Comparison of ENCODE assay signal across 18 cellular contexts in genomic region chr5:133863857-133864585, GRCh38.
DNase-seq lines count a peak whose midpoint lies in the region; ATAC-seq and TF ChIP-seq lines count a peak whose summit lies in the region.
"Had no signal": no experiment of that assay in that cellular context is flagged by ENCODE, and none has a peak within 500 bp of the region (broad histone marks: within the 10 kb centered on the region; RNA-seq: fewer than 3 reads in every experiment).

No MANE protein-coding gene starts in this region.

- H3K4me1 Mint-ChIP-seq in GM23338 = no peaks in the 10 kb centered on the region
- peaks cover 16% of the 10 kb centered on the region for H3K4me1 Mint-ChIP-seq in stimulated activated effector memory CD8-positive, alpha-beta T cell treated with anti-CD3 and anti-CD28 coated beads, Interleukin-12 subunit alpha, Interleukin-12 subunit beta, amount 100 ng/mL, for 72 hours
- peaks cover 9% of the 10 kb centered on the region for H3K4me1 Mint-ChIP-seq in CD8-positive, alpha-beta T cell (ENCODE audit: low read depth)
- peaks cover 6% of the 10 kb centered on the region for H3K4me1 Mint-ChIP-seq in activated T-cell treated with anti-CD3 and anti-CD28 coated beads, Interleukin-2, amount 50 U/mL, for 4 hours (ENCODE audit: low read depth)

- no peak overlapping the region for H3K27ac Mint-ChIP-seq in GM23338
- no peak overlapping the region for H3K27ac Mint-ChIP-seq in stimulated activated effector memory CD8-positive, alpha-beta T cell treated with anti-CD3 and anti-CD28 coated beads, Interleukin-12 subunit alpha, Interleukin-12 subunit beta, amount 100 ng/mL, for 72 hours
- no peak overlapping the region for H3K27ac Mint-ChIP-seq in CD8-positive, alpha-beta T cell

- H3K4me3 ChIP-seq in GM23338 (no peak overlapping the region), smooth muscle cell (no peak overlapping the region)
- no peak overlapping the region for H3K4me3 ChIP-seq in CD8-positive, alpha-beta T cell (ENCODE audit: low read depth, low read length)

- intact Hi-C loops in CD8-positive, alpha-beta T cell (cut with DNase I, micrococcal nuclease) = no loop called here

- H3K27ac ChIP-seq in GM23338 (ENCODE audit: low read depth) (no peak overlapping the region), smooth muscle cell (ENCODE audit: low read depth) (no peak overlapping the region)
- no peak overlapping the region for H3K27ac ChIP-seq in CD8-positive, alpha-beta T cell (ENCODE audit: low read depth, low read length)
- H3K27ac ChIP-seq: HL-60 had no signal

- TF ChIP-seq POLR2A in erythroblast (IDR thresholded peaks at IDR 0.05; ENCODE audit: low read length) = no peak

- POLR2A ChIA-PET in CD8-positive, alpha-beta T cell (lab: Charles Lee) = no interaction called here

- H3K9me2 ChIP-seq in GM23338 (ENCODE audit: insufficient read depth) = no peaks in the 10 kb centered on the region

- DNase-seq in GM23338 (ENCODE audit: low spot score) = peak; percentile 19
- DNase-seq in RPMI8226 = peak; percentile 39
- peak; percentile 32 to 56 for DNase-seq in erythroblast (lab: John Stamatoyannopoulos, UW)
- no peak for DNase-seq in stimulated activated effector memory CD8-positive, alpha-beta T cell treated with anti-CD3 and anti-CD28 coated beads, Interleukin-12 subunit alpha, Interleukin-12 subunit beta, amount 100 ng/mL, for 72 hours (ENCODE audit: low spot score in 2 of 2)
- no peak for DNase-seq in CD8-positive, alpha-beta T cell
- DNase-seq in smooth muscle cell (lab: John Stamatoyannopoulos, UW; ENCODE audit: unreplicated experiment) = no peak
- no peak for DNase-seq in activated T-cell treated with anti-CD3 and anti-CD28 coated beads, Interleukin-2, amount 50 U/mL, for 4 hours
- DNase-seq in NCI-H2171 treated with DMSO at 0.1 percent for 48 hours (lab: John Stamatoyannopoulos, UW) = no peak
- DNase-seq: ACHN; AML-193; CD4-positive, CD25-positive, alpha-beta regulatory T cell; DMS79; NCI-H1436 treated with DMSO at 0.1 percent for 48 hours; NCI-H2081 treated with DMSO at 0.1 percent for 48 hours; NCI-H510A treated with DMSO at 0.1 percent for 48 hours; NCI-H82; SHP77 treated with DMSO at 0.1 percent for 48 hours had no signal

- H3K4me3 Mint-ChIP-seq in GM23338 = no peak overlapping the region
- H3K4me3 Mint-ChIP-seq in stimulated activated effector memory CD8-positive, alpha-beta T cell treated with anti-CD3 and anti-CD28 coated beads, Interleukin-12 subunit alpha, Interleukin-12 subunit beta, amount 100 ng/mL, for 72 hours = no peak overlapping the region
- H3K4me3 Mint-ChIP-seq in CD8-positive, alpha-beta T cell = no peak overlapping the region
- no peak overlapping the region for H3K4me3 Mint-ChIP-seq in activated T-cell treated with anti-CD3 and anti-CD28 coated beads, Interleukin-2, amount 50 U/mL, for 4 hours
- H3K4me3 Mint-ChIP-seq: CD4-positive, CD25-positive, alpha-beta regulatory T cell had no signal

- ATAC-seq in GM23338 = peak; percentile 35; the same call in 2 of the 3 replicates
- peak; percentile 31 for ATAC-seq in stimulated activated effector memory CD8-positive, alpha-beta T cell treated with anti-CD3 and anti-CD28 coated beads, Interleukin-12 subunit alpha, Interleukin-12 subunit beta, amount 100 ng/mL, for 72 hours
- ATAC-seq in CD8-positive, alpha-beta T cell = no peak
- no peak for ATAC-seq in activated T-cell treated with anti-CD3 and anti-CD28 coated beads, Interleukin-2, amount 50 U/mL, for 4 hours

- H3K9me3 ChIP-seq in CD8-positive, alpha-beta T cell (ENCODE audit: low read length) = no peaks in the 10 kb centered on the region
- no peaks in the 10 kb centered on the region for H3K9me3 ChIP-seq in smooth muscle cell (replicated peaks; ENCODE audit: low read depth)

- H3F3A ChIP-seq in GM23338 (replicated peaks; ENCODE audit: low read depth) = no peaks in the 10 kb centered on the region
- H3F3A ChIP-seq in smooth muscle cell (ENCODE audit: low read depth) = no peaks in the 10 kb centered on the region

- no peaks in the 10 kb centered on the region for H3K79me2 ChIP-seq in GM23338 (replicated peaks; ENCODE audit: insufficient read depth)
- no peaks in the 10 kb centered on the region for H3K79me2 ChIP-seq in smooth muscle cell (ENCODE audit: low read depth)

- H3K9ac ChIP-seq in smooth muscle cell (ENCODE audit: low read depth) = no peak overlapping the region

- no peaks in the 10 kb centered on the region for H3K27me3 ChIP-seq in GM23338 (ENCODE audit: insufficient read depth)
- H3K27me3 ChIP-seq in CD8-positive, alpha-beta T cell (ENCODE audit: insufficient read depth, low read length) = no peaks in the 10 kb centered on the region
- peaks cover 8% of the 10 kb centered on the region for H3K27me3 ChIP-seq in smooth muscle cell (ENCODE audit: low read depth)

- no peak overlapping the region for H3K4me2 ChIP-seq in GM23338
- H3K4me2 ChIP-seq in smooth muscle cell = no peak overlapping the region

- no peak overlapping the region for H2AFZ ChIP-seq in GM23338
- H2AFZ ChIP-seq in smooth muscle cell (ENCODE audit: low read depth) = no peak overlapping the region

- H3K4me1 ChIP-seq in GM23338 (ENCODE audit: insufficient read depth) (no peaks in the 10 kb centered on the region), smooth muscle cell (ENCODE audit: low read depth) (no peaks in the 10 kb centered on the region)
- peaks cover 6% of the 10 kb centered on the region for H3K4me1 ChIP-seq in CD8-positive, alpha-beta T cell (ENCODE audit: insufficient read depth, low read length)

- H3K36me3 Mint-ChIP-seq in GM23338 (ENCODE audit: low read depth) = peaks cover 10% of the 10 kb centered on the region
- H3K36me3 Mint-ChIP-seq in stimulated activated effector memory CD8-positive, alpha-beta T cell treated with anti-CD3 and anti-CD28 coated beads, Interleukin-12 subunit alpha, Interleukin-12 subunit beta, amount 100 ng/mL, for 72 hours = no peaks in the 10 kb centered on the region
- no peaks in the 10 kb centered on the region for H3K36me3 Mint-ChIP-seq in CD8-positive, alpha-beta T cell
- no peaks in the 10 kb centered on the region for H3K36me3 Mint-ChIP-seq in activated T-cell treated with anti-CD3 and anti-CD28 coated beads, Interleukin-2, amount 50 U/mL, for 4 hours (ENCODE audit: insufficient read depth)
- H3K36me3 Mint-ChIP-seq: CD4-positive, CD25-positive, alpha-beta regulatory T cell had no signal

- H3K36me3 ChIP-seq in GM23338 (ENCODE audit: insufficient read depth) = no peaks in the 10 kb centered on the region
- H3K36me3 ChIP-seq in CD8-positive, alpha-beta T cell (ENCODE audit: insufficient read depth, low read length) = no peaks in the 10 kb centered on the region
- H3K36me3 ChIP-seq in smooth muscle cell (ENCODE audit: low read depth) = no peaks in the 10 kb centered on the region

- TF ChIP-seq CTCF in GM23338 (conservative IDR thresholded peaks at IDR 0.05; ENCODE audit: low read depth in 2 of 2) (peak; percentile 21 to 55; a peak in 3 of 4 replicates), smooth muscle cell (IDR thresholded peaks at IDR 0.05; ENCODE audit: borderline replicate concordance, insufficient read depth, poor library complexity, severe bottlenecking) (no peak)
- TF ChIP-seq CTCF in CD8-positive, alpha-beta T cell (IDR thresholded peaks at IDR 0.05) = no peak

- 75% methylated on average over 11 of the region's 11 CpGs for WGBS in smooth muscle cell (ENCODE audit: low lambda C conversion rate)

- no peaks in the 10 kb centered on the region for H4K20me1 ChIP-seq in GM23338 (replicated peaks; ENCODE audit: insufficient read depth)
- no peaks in the 10 kb centered on the region for H4K20me1 ChIP-seq in smooth muscle cell (ENCODE audit: low read depth)

- peaks cover 5% of the 10 kb centered on the region for H3K27me3 Mint-ChIP-seq in GM23338 (ENCODE audit: insufficient read depth, low read depth, poor library complexity)
- H3K27me3 Mint-ChIP-seq in CD8-positive, alpha-beta T cell (ENCODE audit: low read depth) = peaks cover 2% of the 10 kb centered on the region
- H3K27me3 Mint-ChIP-seq in activated T-cell treated with anti-CD3 and anti-CD28 coated beads, Interleukin-2, amount 50 U/mL, for 4 hours (ENCODE audit: low read depth) = no peaks in the 10 kb centered on the region

- peaks cover 22% of the 10 kb centered on the region for H3K9me3 Mint-ChIP-seq in GM23338
- H3K9me3 Mint-ChIP-seq in stimulated activated effector memory CD8-positive, alpha-beta T cell treated with anti-CD3 and anti-CD28 coated beads, Interleukin-12 subunit alpha, Interleukin-12 subunit beta, amount 100 ng/mL, for 72 hours = no peaks in the 10 kb centered on the region
- H3K9me3 Mint-ChIP-seq in CD8-positive, alpha-beta T cell = no peaks in the 10 kb centered on the region
- no peaks in the 10 kb centered on the region for H3K9me3 Mint-ChIP-seq in activated T-cell treated with anti-CD3 and anti-CD28 coated beads, Interleukin-2, amount 50 U/mL, for 4 hours

- CTCF ChIA-PET in CD8-positive, alpha-beta T cell (lab: Charles Lee) = interaction anchor here (0.9 to 1.6 kb wide), 2 partner anchors 311 to 752 kb away, joined by 3 read pairs; no protein-coding TSS in a partner anchor

TF ChIP-seq in GM23338, 12 proteins besides CTCF, POLR2A, EP300 and RAD21:
- TF ChIP-seq CREB1 (CRISPR knock-in tag; IDR thresholded peaks at IDR 0.05; ENCODE audit: low read depth) = no peak
- no peak for TF ChIP-seq EZH2 (IDR thresholded peaks at IDR 0.05; ENCODE audit: low read depth, unreplicated experiment)
- TF ChIP-seq ETS1 (IDR thresholded peaks at IDR 0.05) = no peak
- no peak for TF ChIP-seq JUNB (IDR thresholded peaks at IDR 0.05; ENCODE audit: unreplicated experiment)
- TF ChIP-seq POLR2AphosphoS5 (IDR thresholded peaks at IDR 0.05; ENCODE audit: low read depth) = no peak
- TF ChIP-seq STAT1 (IDR thresholded peaks at IDR 0.05; ENCODE audit: unreplicated experiment) = no peak
- no peak for TF ChIP-seq ZNF331 (CRISPR knock-in tag; IDR thresholded peaks at IDR 0.05; ENCODE audit: low read depth)

Comparison
In these comparisons a context has a peak if more than half of its experiments do, and no peak if none do; other contexts are left out.
1. ATAC-seq: peak in GM23338 (single experiment) and stimulated activated effector memory CD8-positive, alpha-beta T cell treated with anti-CD3 and anti-CD28 coated beads, Interleukin-12 subunit alpha, Interleukin-12 subunit beta, amount 100 ng/mL, for 72 hours (single experiment); none in CD8-positive, alpha-beta T cell (single experiment) and activated T-cell treated with anti-CD3 and anti-CD28 coated beads, Interleukin-2, amount 50 U/mL, for 4 hours (0 of 2).
2. DNase-seq: peak in GM23338 (single experiment), RPMI8226 (single experiment) and erythroblast (2 of 2); none in stimulated activated effector memory CD8-positive, alpha-beta T cell treated with anti-CD3 and anti-CD28 coated beads, Interleukin-12 subunit alpha, Interleukin-12 subunit beta, amount 100 ng/mL, for 72 hours (0 of 2), CD8-positive, alpha-beta T cell (0 of 7), smooth muscle cell (single experiment), activated T-cell treated with anti-CD3 and anti-CD28 coated beads, Interleukin-2, amount 50 U/mL, for 4 hours (single experiment) and NCI-H2171 treated with DMSO at 0.1 percent for 48 hours (single experiment).
3. CTCF ChIP-seq: peak in GM23338 (2 of 2); none in CD8-positive, alpha-beta T cell (single experiment) and smooth muscle cell (single experiment).